In genomic region chr6:169212897-169213813, GRCh38 we compare ENCODE assay signal across 9 cellular contexts. TPM values are rescaled to one million over a fixed set of nuclear protein-coding genes. Genes with fewer than 3 reads are reported as not detected.
DNase-seq lines count a peak whose midpoint lies in the region; ATAC-seq and TF ChIP-seq lines count a peak whose summit lies in the region.
"Had no signal": no experiment of that assay in that cellular context is flagged by ENCODE, and none has a peak within 500 bp of the region (broad histone marks: within the 10 kb centered on the region; RNA-seq: fewer than 3 reads in every experiment).

No MANE protein-coding gene starts in this region.

- H3K27ac Mint-ChIP-seq in activated T-cell treated with anti-CD3 and anti-CD28 coated beads, Interleukin-2, amount 50 U/mL, for 24 hours: peak overlapping the region; percentile 82

- H3K36me3 Mint-ChIP-seq in activated T-cell treated with anti-CD3 and anti-CD28 coated beads, Interleukin-2, amount 50 U/mL, for 24 hours (ENCODE audit: low read depth): no peaks in the 10 kb centered on the region

- H3F3A ChIP-seq in OCI-LY1 (ENCODE audit: insufficient read depth, low read length): no peaks in the 10 kb centered on the region

- 17 to 27% methylated on average over 56 of the region's 56 CpGs for WGBS in esophagus, 2 donors

- no peaks in the 10 kb centered on the region for H3K79me2 ChIP-seq in OCI-LY1 (ENCODE audit: insufficient read depth, low read length)

- no peaks in the 10 kb centered on the region for H3K27me3 ChIP-seq in OCI-LY1 (ENCODE audit: insufficient read depth, low read length)
- H3K27me3 ChIP-seq in esophagus (ENCODE audit: control insufficient read depth in 1 of 2, insufficient read depth in 2 of 2, low read length in 2 of 2): no peaks in the 10 kb centered on the region

- ATAC-seq in GM19397 (IDR thresholded peaks at IDR 0.05; ENCODE audit: unreplicated experiment): peak; percentile 100
- ATAC-seq in HG03558 (IDR thresholded peaks at IDR 0.05; ENCODE audit: extremely low read depth, unreplicated experiment): peak; percentile 98

- H3K27ac ChIP-seq in C4-2B (peak overlapping the region; percentile 55), OCI-LY1 (ENCODE audit: low read depth, low read length, poor library complexity, severe bottlenecking) (peak overlapping the region; percentile 27), esophagus (ENCODE audit: low read depth in 2 of 2, low read length in 1 of 2) (peak overlapping the region; percentile 84 to 88)

- H4K20me1 ChIP-seq in OCI-LY1 (ENCODE audit: insufficient read depth, low read length): no peaks in the 10 kb centered on the region

- 0 out of 2 replicates have a peak, but pooled peaks cover 4% of the 10 kb centered on the region for H3K9me3 ChIP-seq in OCI-LY1 (ENCODE audit: low read length)
- no peaks in the 10 kb centered on the region for H3K9me3 ChIP-seq in esophagus (ENCODE audit: control insufficient read depth in 2 of 2, insufficient read depth in 1 of 2, low read depth in 1 of 2, low read length in 1 of 2)

- DNase-seq in activated T-cell treated with anti-CD3 and anti-CD28 coated beads, Interleukin-2, amount 50 U/mL, for 24 hours: peak; percentile 93
- peak; percentile 92 for DNase-seq in mucosa of gallbladder (ENCODE audit: low spot score)
- peak; percentile 57 to 76 for DNase-seq in stimulated activated CD8-positive, alpha-beta memory T cell treated with anti-CD3 and anti-CD28 coated beads, Interleukin-4, amount 100 ng/mL, for 1 hour (ENCODE audit: low read depth in 2 of 2, low spot score in 1 of 2)

- H3K9me3 Mint-ChIP-seq in activated T-cell treated with anti-CD3 and anti-CD28 coated beads, Interleukin-2, amount 50 U/mL, for 24 hours: peaks cover 9% of the 10 kb centered on the region

- H3K4me3 ChIP-seq in OCI-LY1 (ENCODE audit: low read depth, low read length, poor library complexity, severe bottlenecking) (peak overlapping the region; percentile 60), esophagus (ENCODE audit: low read depth in 1 of 2, low read length in 2 of 2) (peak overlapping the region; percentile 38 to 49)

- H3K4me1 ChIP-seq in OCI-LY1 (ENCODE audit: insufficient read depth, low read length, severe bottlenecking) (peaks cover 15% of the 10 kb centered on the region), esophagus (ENCODE audit: control insufficient read depth in 2 of 2, insufficient read depth in 2 of 2, low read length in 1 of 2) (peaks cover 7 to 12% of the 10 kb centered on the region in 2 donors)

- TF ChIP-seq CTCF in C4-2B (conservative IDR thresholded peaks at IDR 0.05) (peak; percentile 28), OCI-LY1 (IDR thresholded peaks at IDR 0.05; ENCODE audit: low read length) (peak; percentile 22)

- peak overlapping the region; percentile 71 for H3K4me2 ChIP-seq in OCI-LY1 (ENCODE audit: low read length)

- no peaks in the 10 kb centered on the region for H3K27me3 Mint-ChIP-seq in activated T-cell treated with anti-CD3 and anti-CD28 coated beads, Interleukin-2, amount 50 U/mL, for 24 hours

- H3K36me3 ChIP-seq in OCI-LY1 (ENCODE audit: insufficient read depth, low read length): peaks cover 7% of the 10 kb centered on the region; the same call in 1 of the 2 replicates
- H3K36me3 ChIP-seq in esophagus (ENCODE audit: control insufficient read depth in 2 of 2, insufficient read depth in 2 of 2, low read length in 1 of 2): no peaks in the 10 kb centered on the region

- peak overlapping the region; percentile 75 for H3K9ac ChIP-seq in OCI-LY1 (ENCODE audit: low read length)

- H3K9me2 ChIP-seq in OCI-LY1 (ENCODE audit: low read depth, low read length): no peaks in the 10 kb centered on the region

- peak overlapping the region; percentile 70 for H3K4me3 Mint-ChIP-seq in activated T-cell treated with anti-CD3 and anti-CD28 coated beads, Interleukin-2, amount 50 U/mL, for 24 hours

- H3K4me1 Mint-ChIP-seq in activated T-cell treated with anti-CD3 and anti-CD28 coated beads, Interleukin-2, amount 50 U/mL, for 24 hours (ENCODE audit: low read depth): peaks cover 16% of the 10 kb centered on the region

- peak overlapping the region; percentile 83 for H2AFZ ChIP-seq in OCI-LY1 (ENCODE audit: low read length)

RNA-seq across cellular contexts. Expression of gene THBS2, which starts 40.5 kb away (rescaled TPM):
- 1 to 10 TPM; 1.6 to 2.5 TPM for polyA plus RNA-seq in esophagus
- total RNA-seq in mucosa of gallbladder: 21.9 TPM
- total RNA-seq: T-helper 2 cell treated with Interferon-gamma antibody and Interleukin-4, amounts not matched to agents 100 ng/mL and 5 ng/mL, for 36 hours had no signal

Comparison
In these comparisons a context has a peak if more than half of its experiments do, and no peak if none do; other contexts are left out.
1. Peak in every context shown above with its lines: DNase-seq, ATAC-seq, H3K4me3 ChIP-seq and H3K27ac ChIP-seq.
2. H3K27ac ChIP-seq: peak in every context shown above with its lines; median percentile 86 in esophagus; 55 in C4-2B; 27 in OCI-LY1.